21 cellular contexts compared by ENCODE assay signal in genomic region chr7:18430810-18431209, GRCh38.
DNase-seq lines count a peak whose midpoint lies in the region; ATAC-seq, FAIRE-seq and TF ChIP-seq lines count a peak whose summit lies in the region.
"Had no signal": no experiment of that assay in that cellular context is flagged by ENCODE, and none has a peak within 500 bp of the region (broad histone marks: within the 10 kb centered on the region; RNA-seq: fewer than 3 reads in every experiment).

No MANE protein-coding gene starts in this region.

- H3K9me3 Mint-ChIP-seq in dendritic cell treated with granulocyte-macrophage colony-stimulating factor and Interleukin-4, amounts not matched to agents 40 ng/mL and 50 ng/mL, for 4 days = peaks cover 19% of the 10 kb centered on the region
- H3K9me3 Mint-ChIP-seq in glutamatergic neuron (ENCODE audit: unreplicated experiment) = no peaks in the 10 kb centered on the region
- H3K9me3 Mint-ChIP-seq: CD8-positive, alpha-beta memory T cell; GM23338; HFFc6; IgD-negative memory B cell had no signal

- intact Hi-C loops in dendritic cell treated with granulocyte-macrophage colony-stimulating factor and Interleukin-4, amounts not matched to agents 40 ng/mL and 50 ng/mL, for 4 days (cut with micrococcal nuclease) = loop anchor here (5.0 kb wide), 1 partner anchor 696 kb away; no protein-coding TSS in a partner anchor
- intact Hi-C loops in ovary (cut with DNase I) = no loop called here

- DNase-seq in RWPE2 (ENCODE audit: low spot score) = no peak
- no peak for DNase-seq in glutamatergic neuron
- DNase-seq in urothelium cell line (ENCODE audit: low spot score) = no peak
- no peak for DNase-seq in stimulated activated CD8-positive, alpha-beta memory T cell treated with anti-CD3 and anti-CD28 coated beads, Interleukin-4, amount 100 ng/mL, for 48 hours
- DNase-seq in ovary = no peak
- no peak for DNase-seq in AML-193 (lab: John Stamatoyannopoulos, UW)
- DNase-seq: BE2C; C1 segment of cervical spinal cord; CD4-positive, CD25-positive, alpha-beta regulatory T cell; CD8-positive, alpha-beta memory T cell; COR-L47; DMS 273 treated with DMSO at 0.1 percent for 48 hours; HFFc6 had no signal

- H3K9me3 ChIP-seq in RWPE2 (ENCODE audit: severe bottlenecking) = no peaks in the 10 kb centered on the region
- no peaks in the 10 kb centered on the region for H3K9me3 ChIP-seq in ovary
- H3K9me3 ChIP-seq: BE2C had no signal

- H3K27me3 Mint-ChIP-seq in dendritic cell treated with granulocyte-macrophage colony-stimulating factor and Interleukin-4, amounts not matched to agents 40 ng/mL and 50 ng/mL, for 4 days = no peaks in the 10 kb centered on the region
- H3K27me3 Mint-ChIP-seq in glutamatergic neuron (ENCODE audit: unreplicated experiment) = no peaks in the 10 kb centered on the region
- H3K27me3 Mint-ChIP-seq: CD4-positive, CD25-positive, alpha-beta regulatory T cell; CD8-positive, alpha-beta memory T cell; IgD-negative memory B cell had no signal

- ATAC-seq in RWPE2 (ENCODE audit: low read depth) = 0 out of 3 replicates have a peak, but pooled peaks have one; percentile 26
- ATAC-seq: GM23338, HCT116 had no signal

- peak; percentile 73 for FAIRE-seq in urothelium cell line (lab: Jason Lieb, UNC)
- FAIRE-seq: G401.6, GM12891, H54, HTR-8/SVneo had no signal

- 92 to 96% (median 94%) methylated on average over 2 of the region's 2 CpGs for WGBS in ovary, 3 donors

- TF ChIP-seq CTCF in RWPE2 (IDR thresholded peaks at IDR 0.05; ENCODE audit: poor library complexity, severe bottlenecking) (no peak), glutamatergic neuron (IDR thresholded peaks at IDR 0.05; ENCODE audit: partially characterized antibody, unreplicated experiment) (no peak), ovary (IDR thresholded peaks at IDR 0.05) (no peak)

- H3K4me3 Mint-ChIP-seq in dendritic cell treated with granulocyte-macrophage colony-stimulating factor and Interleukin-4, amounts not matched to agents 40 ng/mL and 50 ng/mL, for 4 days = no peak overlapping the region
- H3K4me3 Mint-ChIP-seq in glutamatergic neuron (ENCODE audit: unreplicated experiment) = no peak overlapping the region
- H3K4me3 Mint-ChIP-seq: CD4-positive, CD25-positive, alpha-beta regulatory T cell; CD8-positive, alpha-beta memory T cell; GM23338; HFFc6; IgD-negative memory B cell had no signal

- H3K4me1 ChIP-seq in RWPE2 (ENCODE audit: insufficient read depth, poor library complexity, severe bottlenecking) = peaks cover 26% of the 10 kb centered on the region
- H3K4me1 ChIP-seq in ovary (ENCODE audit: insufficient read depth) = no peaks in the 10 kb centered on the region
- H3K4me1 ChIP-seq: BE2C had no signal

- H3K27ac ChIP-seq in RWPE2 (ENCODE audit: poor library complexity, severe bottlenecking) = peak overlapping the region; percentile 61
- no peak overlapping the region for H3K27ac ChIP-seq in ovary

- no peak for TF ChIP-seq POLR2A in ovary (IDR thresholded peaks at IDR 0.05)

- H3K36me3 ChIP-seq in RWPE2 (ENCODE audit: low read depth) (no peaks in the 10 kb centered on the region), ovary (no peaks in the 10 kb centered on the region)
- H3K36me3 ChIP-seq: BE2C had no signal

- H3K27ac Mint-ChIP-seq in dendritic cell treated with granulocyte-macrophage colony-stimulating factor and Interleukin-4, amounts not matched to agents 40 ng/mL and 50 ng/mL, for 4 days = peak overlapping the region; percentile 1
- peak overlapping the region; percentile 75 for H3K27ac Mint-ChIP-seq in glutamatergic neuron (ENCODE audit: unreplicated experiment)
- H3K27ac Mint-ChIP-seq: CD4-positive, CD25-positive, alpha-beta regulatory T cell; CD8-positive, alpha-beta memory T cell; GM23338; HFFc6; IgD-negative memory B cell had no signal

- peaks cover 34% of the 10 kb centered on the region for H3K4me1 Mint-ChIP-seq in dendritic cell treated with granulocyte-macrophage colony-stimulating factor and Interleukin-4, amounts not matched to agents 40 ng/mL and 50 ng/mL, for 4 days (ENCODE audit: low read depth)
- H3K4me1 Mint-ChIP-seq in glutamatergic neuron (ENCODE audit: low read depth, unreplicated experiment) = no peaks in the 10 kb centered on the region
- H3K4me1 Mint-ChIP-seq: CD4-positive, CD25-positive, alpha-beta regulatory T cell; CD8-positive, alpha-beta memory T cell; IgD-negative memory B cell had no signal

- TF ChIP-seq EP300 in ovary (IDR thresholded peaks at IDR 0.05) = no peak

- H3K27me3 ChIP-seq in RWPE2 (ENCODE audit: insufficient read depth, poor library complexity, severe bottlenecking) (no peaks in the 10 kb centered on the region), ovary (no peaks in the 10 kb centered on the region)
- H3K27me3 ChIP-seq: BE2C had no signal

- no peak overlapping the region for H3K4me3 ChIP-seq in RWPE2 (ENCODE audit: severe bottlenecking)
- H3K4me3 ChIP-seq in ovary = no peak overlapping the region
- H3K4me3 ChIP-seq: GM23338 had no signal

- H3K36me3 Mint-ChIP-seq in dendritic cell treated with granulocyte-macrophage colony-stimulating factor and Interleukin-4, amounts not matched to agents 40 ng/mL and 50 ng/mL, for 4 days (ENCODE audit: low read depth) = peaks cover 7% of the 10 kb centered on the region
- H3K36me3 Mint-ChIP-seq in glutamatergic neuron (ENCODE audit: unreplicated experiment) = no peaks in the 10 kb centered on the region
- H3K36me3 Mint-ChIP-seq: CD4-positive, CD25-positive, alpha-beta regulatory T cell; IgD-negative memory B cell had no signal
